Comparison of ENCODE assay signal across 15 cellular contexts in genomic region chr22:29200901-29201300, GRCh38. TPM values are rescaled to one million over a fixed set of nuclear protein-coding genes. Genes with fewer than 3 reads are reported as not detected.
"Had no signal": no experiment of that assay in that cellular context is flagged by ENCODE, and none has a peak within 500 bp of the region (broad histone marks: within the 10 kb centered on the region; RNA-seq: fewer than 3 reads in every experiment).

No MANE protein-coding gene starts in this region.

- H3K4me1 ChIP-seq: prostate gland had no signal

- DNase-seq: activated CD4-positive, alpha-beta T cell treated with anti-CD3 and anti-CD28 coated beads for 48 hours; activated CD4-positive, CD25-positive, alpha-beta regulatory T cell; activated CD8-positive, alpha-beta memory T cell treated with anti-CD3 and anti-CD28 coated beads for 24 hours; activated CD8-positive, alpha-beta memory T cell treated with anti-CD3 and anti-CD28 coated beads, Interleukin-2, amount 50 U/mL, for 48 hours; dermis blood vessel endothelial cell; effector memory CD4-positive, alpha-beta T cell; esophagus squamous epithelium; stimulated activated CD4-positive, alpha-beta T cell treated with anti-CD3 and anti-CD28 coated beads, Interleukin-2, amount 100 ng/mL, for 24 hours; stimulated activated naive CD4-positive, alpha-beta T cell treated with Interleukin-2 at 50 U/mL for 16 hours; tibial artery; uterus had no signal

- H3K27ac Mint-ChIP-seq: activated naive CD8-positive, alpha-beta T cell had no signal

- H3K36me3 ChIP-seq: esophagus squamous epithelium, prostate gland, right atrium auricular region, tibial artery, uterus had no signal

- H3K36me3 Mint-ChIP-seq: activated naive CD8-positive, alpha-beta T cell had no signal

- H3K4me3 ChIP-seq: esophagus squamous epithelium, prostate gland, right atrium auricular region, tibial artery, uterus had no signal

- H3K4me3 Mint-ChIP-seq: activated naive CD8-positive, alpha-beta T cell had no signal

- H3K27me3 ChIP-seq: right atrium auricular region, uterus had no signal

- H3K27ac ChIP-seq: esophagus squamous epithelium, prostate gland, right atrium auricular region, tibial artery, uterus had no signal

- H3K9me3 ChIP-seq: esophagus squamous epithelium, prostate gland, right atrium auricular region, tibial artery, uterus had no signal

RNA-seq across cellular contexts. Expression of gene EMID1, which starts 4.8 kb away (rescaled TPM):
- total RNA-seq: chondrocyte had no signal
